ENCODE assay signal across 1 cellular context in genomic region chr9:128370752-128371621, GRCh38.
A peak's percentile ranks its signal among the peaks of the same experiment; 100 is the strongest.
TF ChIP-seq lines count a peak whose summit lies in the region.

Gene URM1 (plus strand): TSS chr9:128371374. CDS start chr9:128371381, 7 bp downstream.

TF ChIP-seq in HEK293, 187 proteins besides CTCF, POLR2A, EP300 and RAD21 (continued from another document and continues in another):
- peak; percentile 43 for TF ChIP-seq HIC1 (tag by site-specific recombination; IDR thresholded peaks at IDR 0.05)
- TF ChIP-seq ZNF26 (tag by site-specific recombination; IDR thresholded peaks at IDR 0.05), result no peak
- no peak for TF ChIP-seq PRDM4 (tag by site-specific recombination; IDR thresholded peaks at IDR 0.05)
- no peak for TF ChIP-seq ZNF561 (tag by site-specific recombination; IDR thresholded peaks at IDR 0.05; ENCODE audit: borderline replicate concordance)
- TF ChIP-seq HOXA7 (CRISPR knock-in tag; IDR thresholded peaks at IDR 0.05; ENCODE audit: borderline replicate concordance), result no peak
- no peak for TF ChIP-seq ZNF138 (tag by site-specific recombination; IDR thresholded peaks at IDR 0.05; ENCODE audit: borderline replicate concordance)
- no peak for TF ChIP-seq ZNF324 (tag by site-specific recombination; IDR thresholded peaks at IDR 0.05)
- TF ChIP-seq ZSCAN30 (tag by site-specific recombination; IDR thresholded peaks at IDR 0.05), result no peak
- peak; percentile 84 for TF ChIP-seq YY1 (tag by site-specific recombination; IDR thresholded peaks at IDR 0.05)
- no peak for TF ChIP-seq ZBTB7A (tag by site-specific recombination; IDR thresholded peaks at IDR 0.05; ENCODE audit: low read depth)
- TF ChIP-seq ZNF518A (tag by site-specific recombination; conservative IDR thresholded peaks at IDR 0.05; ENCODE audit: low read depth), result peak; percentile 48; the same call in 1 of the 2 replicates
- TF ChIP-seq ZNF350 (tag by site-specific recombination; IDR thresholded peaks at IDR 0.05), result no peak
- no peak for TF ChIP-seq ZBTB1 (tag by site-specific recombination; IDR thresholded peaks at IDR 0.05)
- TF ChIP-seq ZNF174 (tag by site-specific recombination; IDR thresholded peaks at IDR 0.05), result no peak
- TF ChIP-seq ZNF791 (tag by site-specific recombination; IDR thresholded peaks at IDR 0.05), result no peak
- TF ChIP-seq OSR2 (tag by site-specific recombination; IDR thresholded peaks at IDR 0.05), result no peak
- peak; percentile 69 for TF ChIP-seq PRDM10 (tag by site-specific recombination; IDR thresholded peaks at IDR 0.05)
- no peak for TF ChIP-seq ZNF514 (tag by site-specific recombination; IDR thresholded peaks at IDR 0.05)
- TF ChIP-seq SP7 (tag by site-specific recombination; IDR thresholded peaks at IDR 0.05), result peak; percentile 43; the same call in 1 of the 2 replicates
- no peak for TF ChIP-seq ZBTB6 (tag by site-specific recombination; IDR thresholded peaks at IDR 0.05)
- TF ChIP-seq ZNF146 (tag by site-specific recombination; IDR thresholded peaks at IDR 0.05), result no peak
- TF ChIP-seq ZNF341 (tag by site-specific recombination; IDR thresholded peaks at IDR 0.05; ENCODE audit: low read depth), result peak; percentile 85
- no peak for TF ChIP-seq ZNF501 (tag by site-specific recombination; IDR thresholded peaks at IDR 0.05)
- no peak for TF ChIP-seq REPIN1 (tag by site-specific recombination; IDR thresholded peaks at IDR 0.05; ENCODE audit: low read depth)
- TF ChIP-seq ZXDB (tag by site-specific recombination; IDR thresholded peaks at IDR 0.05), result peak; percentile 13; the same call in 1 of the 2 replicates
- no peak for TF ChIP-seq ZNF623 (tag by site-specific recombination; IDR thresholded peaks at IDR 0.05)
- TF ChIP-seq ZNF335 (tag by site-specific recombination; conservative IDR thresholded peaks at IDR 0.05), result peak; percentile 62
- TF ChIP-seq ZNF223 (tag by site-specific recombination; IDR thresholded peaks at IDR 0.05), result no peak
- no peak for TF ChIP-seq SCRT1 (tag by site-specific recombination; IDR thresholded peaks at IDR 0.05; ENCODE audit: borderline replicate concordance)
- TF ChIP-seq ZNF600 (tag by site-specific recombination; IDR thresholded peaks at IDR 0.05), result no peak
- TF ChIP-seq ZNF274 (IDR thresholded peaks at IDR 0.05; ENCODE audit: low read length), result no peak
- no peak for TF ChIP-seq ZNF274 (tag by site-specific recombination; IDR thresholded peaks at IDR 0.05; ENCODE audit: borderline replicate concordance)
- peak; percentile 80 for TF ChIP-seq ZBTB17 (tag by site-specific recombination; IDR thresholded peaks at IDR 0.05)
- TF ChIP-seq ZNF2 (tag by site-specific recombination; IDR thresholded peaks at IDR 0.05), result no peak
- no peak for TF ChIP-seq ZNF701 (tag by site-specific recombination; IDR thresholded peaks at IDR 0.05)
- peak; percentile 95 for TF ChIP-seq ZNF398 (tag by site-specific recombination; IDR thresholded peaks at IDR 0.05)
- TF ChIP-seq ZNF658 (tag by site-specific recombination; IDR thresholded peaks at IDR 0.05), result no peak
- no peak for TF ChIP-seq ZBTB44 (tag by site-specific recombination; IDR thresholded peaks at IDR 0.05)
- TF ChIP-seq ZSCAN23 (tag by site-specific recombination; IDR thresholded peaks at IDR 0.05), result no peak
- TF ChIP-seq SETDB1 (IDR thresholded peaks at IDR 0.05; ENCODE audit: insufficient read length, low read length), result no peak
- no peak for TF ChIP-seq EGR2 (tag by site-specific recombination; IDR thresholded peaks at IDR 0.05; ENCODE audit: low read depth)
